In the genomic region with DNA sequence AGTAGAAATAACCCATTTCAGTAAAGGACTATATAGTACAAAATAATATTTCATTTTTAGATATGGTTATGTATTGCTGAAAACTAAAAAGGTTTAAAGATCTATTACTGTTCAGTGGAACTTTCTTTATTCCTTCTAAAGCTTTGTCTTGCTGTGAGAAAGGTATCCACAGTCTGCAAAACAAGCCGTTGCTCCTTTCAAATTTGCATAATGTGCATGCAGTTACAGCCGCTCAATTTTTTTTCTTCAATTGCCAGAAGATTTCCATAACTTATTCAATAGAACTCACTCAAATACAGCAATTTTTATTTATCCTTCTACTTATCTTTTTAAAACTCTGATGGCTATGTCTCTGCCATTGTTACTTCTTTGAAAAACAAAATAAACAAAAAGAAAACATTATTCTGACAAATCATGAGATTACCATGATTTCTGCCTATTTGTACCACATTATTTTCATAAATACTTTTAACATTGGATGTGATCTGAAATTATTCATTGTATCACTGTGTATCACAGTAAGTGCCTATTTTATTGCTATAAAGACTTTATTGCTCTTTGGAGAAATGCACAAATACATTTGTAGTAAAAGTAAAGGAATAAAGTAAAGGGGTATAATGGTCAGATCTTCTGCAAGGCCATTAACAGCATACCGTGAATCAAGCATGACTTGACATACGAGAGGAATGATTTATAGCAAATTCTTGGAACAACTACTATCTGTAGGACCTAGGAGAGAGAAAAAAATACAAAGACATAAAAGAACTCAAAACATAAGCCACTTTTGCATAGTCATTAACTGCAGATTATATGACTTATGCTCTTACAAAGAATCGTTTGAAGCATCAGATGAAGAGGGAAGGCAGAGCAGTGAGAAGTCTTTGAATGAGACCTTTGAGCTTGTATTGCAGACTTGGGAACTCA, we compare ENCODE assay signal across 18 cellular contexts. TPM values are rescaled to one million over a fixed set of nuclear protein-coding genes. Genes with fewer than 3 reads are reported as not detected.
DNase-seq lines count a peak whose midpoint lies in the region; TF ChIP-seq lines count a peak whose summit lies in the region.
"Had no signal": no experiment of that assay in that cellular context is flagged by ENCODE, and none has a peak within 500 bp of the region (broad histone marks: within the 10 kb centered on the region; RNA-seq: fewer than 3 reads in every experiment).

No MANE protein-coding gene starts in this region.

- DNase-seq in T-helper 1 cell (no peak), COLO829 (ENCODE audit: low spot score) (peak; percentile 90), NCI-H1048 (lab: John Stamatoyannopoulos, UW) (peak; percentile 59), RPMI8226 (no peak), Peyer's patch (no peak), NCI-H524 treated with DMSO at 0.1 percent for 48 hours (lab: John Stamatoyannopoulos, UW) (no peak)
- DNase-seq in activated naive CD8-positive, alpha-beta T cell treated with anti-CD3 and anti-CD28 coated beads for 36 hours, result no peak
- DNase-seq: 8988T, DMS53, HCEC 1CT, NCI-H146, NCI-H2107, NCI-H446, NCI-H82, SW 1271 had no signal

- no peak for TF ChIP-seq CTCF in Peyer's patch (IDR thresholded peaks at IDR 0.05)

- peaks cover 26% of the 10 kb centered on the region for H3K9me3 Mint-ChIP-seq in T-helper 1 cell treated with Interleukin-12 subunit alpha and Interleukin-12 subunit beta and Interleukin-4 antibody, amounts not matched to agents 30 μg/mL and 1 μg/mL, for 36 hours
- H3K9me3 Mint-ChIP-seq in activated naive CD8-positive, alpha-beta T cell treated with anti-CD3 and anti-CD28 coated beads for 36 hours, result peaks cover 19% of the 10 kb centered on the region

- no peak overlapping the region for H3K4me3 ChIP-seq in Peyer's patch
- H3K4me3 ChIP-seq: GM12878 had no signal

- H3K4me3 Mint-ChIP-seq in T-helper 1 cell treated with Interleukin-12 subunit alpha and Interleukin-12 subunit beta and Interleukin-4 antibody, amounts not matched to agents 30 μg/mL and 1 μg/mL, for 36 hours, result peak overlapping the region; percentile 16
- no peak overlapping the region for H3K4me3 Mint-ChIP-seq in activated naive CD8-positive, alpha-beta T cell treated with anti-CD3 and anti-CD28 coated beads for 36 hours

- peaks cover 15% of the 10 kb centered on the region for H3K36me3 Mint-ChIP-seq in T-helper 1 cell treated with Interleukin-12 subunit alpha and Interleukin-12 subunit beta and Interleukin-4 antibody, amounts not matched to agents 30 μg/mL and 1 μg/mL, for 36 hours (ENCODE audit: low read depth)
- peaks cover 23% of the 10 kb centered on the region for H3K36me3 Mint-ChIP-seq in activated naive CD8-positive, alpha-beta T cell treated with anti-CD3 and anti-CD28 coated beads for 36 hours

- no peaks in the 10 kb centered on the region for H3K36me3 ChIP-seq in Peyer's patch

- H3K27me3 Mint-ChIP-seq in T-helper 1 cell treated with Interleukin-12 subunit alpha and Interleukin-12 subunit beta and Interleukin-4 antibody, amounts not matched to agents 30 μg/mL and 1 μg/mL, for 36 hours (ENCODE audit: low read depth), result no peaks in the 10 kb centered on the region
- no peaks in the 10 kb centered on the region for H3K27me3 Mint-ChIP-seq in activated naive CD8-positive, alpha-beta T cell treated with anti-CD3 and anti-CD28 coated beads for 36 hours

- H3K27me3 ChIP-seq in Peyer's patch, result no peaks in the 10 kb centered on the region

- TF ChIP-seq POLR2A in Peyer's patch (IDR thresholded peaks at IDR 0.05), result no peak

- H3K27ac Mint-ChIP-seq in T-helper 1 cell treated with Interleukin-12 subunit alpha and Interleukin-12 subunit beta and Interleukin-4 antibody, amounts not matched to agents 30 μg/mL and 1 μg/mL, for 36 hours, result peak overlapping the region; percentile 14
- H3K27ac Mint-ChIP-seq in activated naive CD8-positive, alpha-beta T cell treated with anti-CD3 and anti-CD28 coated beads for 36 hours, result peak overlapping the region; percentile 13

- H3K4me1 ChIP-seq in Peyer's patch, result no peaks in the 10 kb centered on the region

- H3K4me1 Mint-ChIP-seq in T-helper 1 cell treated with Interleukin-12 subunit alpha and Interleukin-12 subunit beta and Interleukin-4 antibody, amounts not matched to agents 30 μg/mL and 1 μg/mL, for 36 hours (ENCODE audit: low read depth), result peaks cover 44% of the 10 kb centered on the region
- H3K4me1 Mint-ChIP-seq in activated naive CD8-positive, alpha-beta T cell treated with anti-CD3 and anti-CD28 coated beads for 36 hours, result peaks cover 47% of the 10 kb centered on the region

- H3K9me3 ChIP-seq in Peyer's patch, result peaks cover 0 to 4% (median 0%) of the 10 kb centered on the region in 4 donors

- no peak overlapping the region for H3K27ac ChIP-seq in Peyer's patch
- H3K27ac ChIP-seq: C4-2B had no signal

RNA-seq across cellular contexts. Expression of a gene that starts 29.6 kb away (rescaled TPM):
- 100 to 1,000 TPM; 147 to 151 TPM for total RNA-seq in activated naive CD8-positive, alpha-beta T cell treated with anti-CD3 and anti-CD28 coated beads for 36 hours
- 10 to 100 TPM; 25.2 to 94.1 (median 37.5) TPM for total RNA-seq in Peyer's patch

Comparison
In these comparisons a context has a peak if more than half of its experiments do, and no peak if none do; other contexts are left out.
1. DNase-seq: peak in COLO829 (single experiment) and NCI-H1048 (single experiment); none in T-helper 1 cell (0 of 5), activated naive CD8-positive, alpha-beta T cell treated with anti-CD3 and anti-CD28 coated beads for 36 hours (single experiment), RPMI8226 (single experiment), Peyer's patch (0 of 3) and NCI-H524 treated with DMSO at 0.1 percent for 48 hours (single experiment).